ENCODE assay signal across 4 cellular contexts in genomic region chr17:50287290-50287689, GRCh38. TPM values are rescaled to one million over a fixed set of nuclear protein-coding genes. Genes with fewer than 3 reads are reported as not detected.
"Had no signal": no experiment of that assay in that cellular context is flagged by ENCODE, and none has a peak within 500 bp of the region (broad histone marks: within the 10 kb centered on the region; RNA-seq: fewer than 3 reads in every experiment).

No MANE protein-coding gene starts in this region.

RNA-seq across cellular contexts. Expression of gene TMEM92, which starts 13.0 kb away (rescaled TPM):
- total RNA-seq: cerebellum, Right ventricle myocardium inferior, T-cell, T-helper 17 cell had no signal
